Comparison of ENCODE assay signal across 1 cellular context in genomic region chr14:94109915-94110250, GRCh38.
TF ChIP-seq lines count a peak whose summit lies in the region.

No MANE protein-coding gene starts in this region.

TF ChIP-seq in endothelial cell of umbilical vein, 7 proteins besides CTCF, POLR2A, EP300 and RAD21:
- no peak for TF ChIP-seq FOS (IDR thresholded peaks at IDR 0.05; ENCODE audit: borderline replicate concordance, insufficient read depth, low read length)
- no peak for TF ChIP-seq EZH2 (IDR thresholded peaks at IDR 0.05; ENCODE audit: borderline replicate concordance, low read depth, low read length, severe bottlenecking)
- no peak for TF ChIP-seq JUN (IDR thresholded peaks at IDR 0.05; ENCODE audit: borderline replicate concordance, insufficient read depth, insufficient read length, low read depth)
- TF ChIP-seq MYC (IDR thresholded peaks at IDR 0.05; ENCODE audit: low read depth, low read length) = no peak
- TF ChIP-seq MAX (IDR thresholded peaks at IDR 0.05; ENCODE audit: insufficient read depth, insufficient read length) = no peak
- TF ChIP-seq POLR2AphosphoS5 (IDR thresholded peaks at IDR 0.05; ENCODE audit: insufficient read depth, low read depth, low read length) = no peak
- TF ChIP-seq GATA2 (IDR thresholded peaks at IDR 0.05; ENCODE audit: insufficient read depth, insufficient read length, low read depth, low read length) = no peak
